Comparison of ENCODE assay signal across 36 cellular contexts in genomic region chr14:38363217-38363616, GRCh38.
"Had no signal": no experiment of that assay in that cellular context is flagged by ENCODE, and none has a peak within 500 bp of the region (broad histone marks: within the 10 kb centered on the region; RNA-seq: fewer than 3 reads in every experiment).

No MANE protein-coding gene starts in this region.

- H3K9me3 ChIP-seq: adrenal gland, body of pancreas, breast epithelium had no signal

- FAIRE-seq: astrocyte had no signal

- H3K4me1 ChIP-seq: adrenal gland, breast epithelium had no signal

- DNase-seq: activated CD4-positive, alpha-beta memory T cell treated with anti-CD3 and anti-CD28 coated beads, Interleukin-2, amount 10 ng/mL, durations not matched to agents 7 days and 5 days; activated CD4-positive, alpha-beta T cell treated with anti-CD3 and anti-CD28 coated beads for 1 hour; activated CD4-positive, alpha-beta T cell treated with anti-CD3 and anti-CD28 coated beads for 36 hours; activated CD4-positive, alpha-beta T cell treated with anti-CD3 and anti-CD28 coated beads for 48 hours; activated CD4-positive, alpha-beta T cell treated with anti-CD3 and anti-CD28 coated beads, Interleukin-2, amount 10 ng/mL, durations not matched to agents 7 days and 5 days; activated CD4-positive, alpha-beta T cell treated with anti-CD3 and anti-CD28 coated beads, Interleukin-2, amount 50 U/mL, for 48 hours; activated CD4-positive, CD25-positive, alpha-beta regulatory T cell; activated CD8-positive, alpha-beta memory T cell treated with anti-CD3 and anti-CD28 coated beads for 24 hours; activated CD8-positive, alpha-beta memory T cell treated with anti-CD3 and anti-CD28 coated beads, Interleukin-2, amount 10 ng/mL, durations not matched to agents 7 days and 5 days; activated CD8-positive, alpha-beta memory T cell treated with anti-CD3 and anti-CD28 coated beads, Interleukin-2, amount 50 U/mL, for 48 hours; activated CD8-positive, alpha-beta T cell treated with anti-CD3 and anti-CD28 coated beads, Interleukin-2, amount 10 ng/mL, durations not matched to agents 7 days and 5 days; activated effector memory CD4-positive, alpha-beta T cell treated with anti-CD3 and anti-CD28 coated beads, Interleukin-2, amount 50 U/mL, for 16 hours; activated gamma-delta T cell treated with Interleukin-2 at 50 U/mL for 16 hours; activated naive CD4-positive, alpha-beta T cell; activated naive CD4-positive, alpha-beta T cell treated with anti-CD3 and anti-CD28 coated beads for 36 hours; activated naive CD4-positive, alpha-beta T cell treated with anti-CD3 and anti-CD28 coated beads, Interleukin-2, amount 50 U/mL, for 16 hours; activated naive CD8-positive, alpha-beta T cell treated with anti-CD3 and anti-CD28 coated beads for 36 hours; activated T-cell treated with anti-CD3 and anti-CD28 coated beads, Interleukin-2, amount 50 U/mL, for 24 hours; activated T-cell treated with anti-CD3 and anti-CD28 coated beads, Interleukin-2, amount 50 U/mL, for 48 hours; adrenal gland; amniotic stem cell; aorta; body of pancreas; brain microvascular endothelial cell; central memory CD4-positive, alpha-beta T cell; T-helper 1 cell; T-helper 2 cell; T-helper 9 cell; WERI-Rb-1 had no signal

- H3K36me3 ChIP-seq: adrenal gland, brain microvascular endothelial cell, WERI-Rb-1 had no signal

- H3K27me3 Mint-ChIP-seq: activated CD4-positive, alpha-beta memory T cell treated with anti-CD3 and anti-CD28 coated beads, Interleukin-2, amount 10 ng/mL, durations not matched to agents 7 days and 5 days; activated CD4-positive, alpha-beta T cell treated with anti-CD3 and anti-CD28 coated beads for 36 hours; activated CD4-positive, alpha-beta T cell treated with anti-CD3 and anti-CD28 coated beads, Interleukin-2, amount 10 ng/mL, durations not matched to agents 7 days and 5 days; activated CD8-positive, alpha-beta memory T cell treated with anti-CD3 and anti-CD28 coated beads, Interleukin-2, amount 10 ng/mL, durations not matched to agents 7 days and 5 days; activated naive CD8-positive, alpha-beta T cell treated with anti-CD3 and anti-CD28 coated beads for 36 hours; activated T-cell treated with anti-CD3 and anti-CD28 coated beads, Interleukin-2, amount 50 U/mL, for 24 hours had no signal

- H3K4me1 Mint-ChIP-seq: activated CD4-positive, alpha-beta memory T cell treated with anti-CD3 and anti-CD28 coated beads, Interleukin-2, amount 10 ng/mL, durations not matched to agents 7 days and 5 days; activated CD4-positive, alpha-beta T cell treated with anti-CD3 and anti-CD28 coated beads for 36 hours; activated CD4-positive, alpha-beta T cell treated with anti-CD3 and anti-CD28 coated beads, Interleukin-2, amount 10 ng/mL, durations not matched to agents 7 days and 5 days; activated CD8-positive, alpha-beta memory T cell treated with anti-CD3 and anti-CD28 coated beads, Interleukin-2, amount 10 ng/mL, durations not matched to agents 7 days and 5 days; activated naive CD8-positive, alpha-beta T cell treated with anti-CD3 and anti-CD28 coated beads for 36 hours had no signal

- H3K36me3 Mint-ChIP-seq: activated CD8-positive, alpha-beta memory T cell treated with anti-CD3 and anti-CD28 coated beads, Interleukin-2, amount 10 ng/mL, durations not matched to agents 7 days and 5 days; activated naive CD4-positive, alpha-beta T cell treated with anti-CD3 and anti-CD28 coated beads, Interleukin-2, amount 50 U/mL, for 72 hours; activated naive CD8-positive, alpha-beta T cell treated with anti-CD3 and anti-CD28 coated beads for 36 hours; WTC11 had no signal

- H3K9me3 Mint-ChIP-seq: activated CD4-positive, alpha-beta memory T cell treated with anti-CD3 and anti-CD28 coated beads, Interleukin-2, amount 10 ng/mL, durations not matched to agents 7 days and 5 days; activated CD4-positive, alpha-beta T cell treated with anti-CD3 and anti-CD28 coated beads, Interleukin-2, amount 10 ng/mL, durations not matched to agents 7 days and 5 days; activated naive CD4-positive, alpha-beta T cell treated with anti-CD3 and anti-CD28 coated beads for 36 hours; activated naive CD8-positive, alpha-beta T cell treated with anti-CD3 and anti-CD28 coated beads for 36 hours; activated T-cell treated with anti-CD3 and anti-CD28 coated beads, Interleukin-2, amount 50 U/mL, for 24 hours; T-helper 1 cell treated with Interleukin-12 subunit alpha and Interleukin-12 subunit beta and Interleukin-4 antibody, amounts not matched to agents 30 μg/mL and 1 μg/mL, for 36 hours had no signal

- ATAC-seq: activated CD4-positive, alpha-beta T cell treated with anti-CD3 and anti-CD28 coated beads for 36 hours; activated CD4-positive, CD25-positive, alpha-beta regulatory T cell treated with anti-CD3 and anti-CD28 coated beads, Interleukin-2, amount 50 U/mL, for 24 hours; activated CD8-positive, alpha-beta memory T cell treated with anti-CD3 and anti-CD28 coated beads, Interleukin-2, amount 10 ng/mL, durations not matched to agents 7 days and 5 days; activated CD8-positive, alpha-beta T cell treated with anti-CD3 and anti-CD28 coated beads, Interleukin-2, amount 10 ng/mL, durations not matched to agents 7 days and 5 days; activated naive CD4-positive, alpha-beta T cell treated with anti-CD3 and anti-CD28 coated beads, Interleukin-2, amount 50 U/mL, for 72 hours; body of pancreas; WTC11 had no signal

- H3K4me3 ChIP-seq: adrenal gland, body of pancreas, breast epithelium had no signal

- H3K27ac Mint-ChIP-seq: activated CD4-positive, alpha-beta memory T cell treated with anti-CD3 and anti-CD28 coated beads, Interleukin-2, amount 10 ng/mL, durations not matched to agents 7 days and 5 days; activated CD4-positive, alpha-beta T cell treated with anti-CD3 and anti-CD28 coated beads for 36 hours; activated CD4-positive, alpha-beta T cell treated with anti-CD3 and anti-CD28 coated beads, Interleukin-2, amount 10 ng/mL, durations not matched to agents 7 days and 5 days; activated CD8-positive, alpha-beta memory T cell treated with anti-CD3 and anti-CD28 coated beads, Interleukin-2, amount 10 ng/mL, durations not matched to agents 7 days and 5 days; activated CD8-positive, alpha-beta T cell treated with anti-CD3 and anti-CD28 coated beads, Interleukin-2, amount 10 ng/mL, durations not matched to agents 7 days and 5 days; activated naive CD4-positive, alpha-beta T cell treated with anti-CD3 and anti-CD28 coated beads for 36 hours; activated naive CD4-positive, alpha-beta T cell treated with anti-CD3 and anti-CD28 coated beads, Interleukin-2, amount 50 U/mL, for 72 hours; activated naive CD8-positive, alpha-beta T cell treated with anti-CD3 and anti-CD28 coated beads for 36 hours; activated T-cell treated with anti-CD3 and anti-CD28 coated beads, Interleukin-2, amount 50 U/mL, for 24 hours; T-helper 1 cell treated with Interleukin-12 subunit alpha and Interleukin-12 subunit beta and Interleukin-4 antibody, amounts not matched to agents 30 μg/mL and 1 μg/mL, for 36 hours; T-helper 2 cell treated with Interferon-gamma antibody and Interleukin-4, amounts not matched to agents 5 μg/mL and 100 μg/mL, for 36 hours; WTC11 had no signal

- H3K27me3 ChIP-seq: adrenal gland, body of pancreas, brain microvascular endothelial cell, breast epithelium had no signal

- H3K4me3 Mint-ChIP-seq: activated CD4-positive, alpha-beta memory T cell treated with anti-CD3 and anti-CD28 coated beads, Interleukin-2, amount 10 ng/mL, durations not matched to agents 7 days and 5 days; activated CD4-positive, alpha-beta T cell treated with anti-CD3 and anti-CD28 coated beads for 36 hours; activated CD4-positive, alpha-beta T cell treated with anti-CD3 and anti-CD28 coated beads, Interleukin-2, amount 10 ng/mL, durations not matched to agents 7 days and 5 days; activated CD8-positive, alpha-beta memory T cell treated with anti-CD3 and anti-CD28 coated beads, Interleukin-2, amount 10 ng/mL, durations not matched to agents 7 days and 5 days; activated CD8-positive, alpha-beta T cell treated with anti-CD3 and anti-CD28 coated beads, Interleukin-2, amount 10 ng/mL, durations not matched to agents 7 days and 5 days; activated naive CD4-positive, alpha-beta T cell treated with anti-CD3 and anti-CD28 coated beads for 36 hours; activated naive CD8-positive, alpha-beta T cell treated with anti-CD3 and anti-CD28 coated beads for 36 hours; activated T-cell treated with anti-CD3 and anti-CD28 coated beads, Interleukin-2, amount 50 U/mL, for 24 hours; T-helper 1 cell treated with Interleukin-12 subunit alpha and Interleukin-12 subunit beta and Interleukin-4 antibody, amounts not matched to agents 30 μg/mL and 1 μg/mL, for 36 hours; T-helper 2 cell treated with Interferon-gamma antibody and Interleukin-4, amounts not matched to agents 5 μg/mL and 100 μg/mL, for 36 hours; WTC11 had no signal

- H3K27ac ChIP-seq: adrenal gland, body of pancreas, brain microvascular endothelial cell, breast epithelium, WERI-Rb-1 had no signal
